Comparison of ENCODE assay signal across 8 cellular contexts in genomic region chr11:2400069-2400760, GRCh38. TPM values are rescaled to one million over a fixed set of nuclear protein-coding genes. Genes with fewer than 3 reads are reported as not detected.
DNase-seq lines count a peak whose midpoint lies in the region; ATAC-seq and TF ChIP-seq lines count a peak whose summit lies in the region.

TSSC4 (plus strand) TSS chr11:2400750; CDS start chr11:2402634, 1,884 bp downstream.

- intact Hi-C loops in esophagus muscularis mucosa (cut with DNase I), result no loop called here

- H3K9ac ChIP-seq in KMS-11, result peak within 1 kb of the TSS; percentile 74

- H3K9me3 ChIP-seq in Peyer's patch (no peaks in the 10 kb centered on the region), esophagus muscularis mucosa (no peaks in the 10 kb centered on the region)

- H3K9me3 Mint-ChIP-seq in activated T-cell treated with anti-CD3 and anti-CD28 coated beads, Interleukin-2, amount 50 U/mL, for 72 hours, result no peaks in the 10 kb centered on the region
- H3K9me3 Mint-ChIP-seq in stimulated activated effector memory CD8-positive, alpha-beta T cell treated with anti-CD3 and anti-CD28 coated beads, Interleukin-12 subunit alpha, Interleukin-12 subunit beta, amount 100 ng/mL, for 72 hours, result no peaks in the 10 kb centered on the region

- no peaks in the 10 kb centered on the region for H3K36me3 Mint-ChIP-seq in activated T-cell treated with anti-CD3 and anti-CD28 coated beads, Interleukin-2, amount 50 U/mL, for 72 hours (ENCODE audit: insufficient read depth in 2 of 2)
- peaks cover 81% of the 10 kb centered on the region for H3K36me3 Mint-ChIP-seq in stimulated activated effector memory CD8-positive, alpha-beta T cell treated with anti-CD3 and anti-CD28 coated beads, Interleukin-12 subunit alpha, Interleukin-12 subunit beta, amount 100 ng/mL, for 72 hours

- peaks cover 17% of the 10 kb centered on the region; the same call in 1 of the 2 replicates for H3K79me2 ChIP-seq in KMS-11 (ENCODE audit: insufficient read depth, low read depth)

- H3K4me3 ChIP-seq in KMS-11 (IDR thresholded peaks at IDR 0.05; ENCODE audit: insufficient read depth, low read depth, low read length) (no peak within 1 kb of the TSS), Peyer's patch (peak within 1 kb of the TSS; percentile 82 to 99 (median 96)), esophagus muscularis mucosa (peak within 1 kb of the TSS; percentile 72 to 86 (median 86))

- H3K4me2 ChIP-seq in KMS-11, result peak within 1 kb of the TSS; percentile 98

- peak; percentile 79 for ATAC-seq in GM21723 (IDR thresholded peaks at IDR 0.05; ENCODE audit: unreplicated experiment)
- peak; percentile 87 to 88 for ATAC-seq in activated T-cell treated with anti-CD3 and anti-CD28 coated beads, Interleukin-2, amount 50 U/mL, for 72 hours (replicated peaks in 1 of 2)
- peak; percentile 87 for ATAC-seq in stimulated activated effector memory CD8-positive, alpha-beta T cell treated with anti-CD3 and anti-CD28 coated beads, Interleukin-12 subunit alpha, Interleukin-12 subunit beta, amount 100 ng/mL, for 72 hours

- H3K4me1 ChIP-seq in KMS-11 (ENCODE audit: low read depth, poor library complexity, severe bottlenecking), result peaks cover 6% of the 10 kb centered on the region
- H3K4me1 ChIP-seq in Peyer's patch, result peaks cover 0 to 24% (median 10%) of the 10 kb centered on the region in 4 donors
- H3K4me1 ChIP-seq in esophagus muscularis mucosa, result peaks cover 25 to 45% (median 31%) of the 10 kb centered on the region in 4 donors

- TF ChIP-seq CTCF in KMS-11 (conservative IDR thresholded peaks at IDR 0.05; ENCODE audit: low read depth, low read length), result peak; percentile 67
- peak; percentile 95 to 100 (median 99) for TF ChIP-seq CTCF in Peyer's patch (IDR thresholded peaks at IDR 0.05)
- peak; percentile 94 to 100 (median 99) for TF ChIP-seq CTCF in esophagus muscularis mucosa (IDR thresholded peaks at IDR 0.05)

- H2AFZ ChIP-seq in KMS-11 (ENCODE audit: low read depth), result peak within 1 kb of the TSS; percentile 52; the same call in 1 of the 2 replicates

- peak within 1 kb of the TSS; percentile 85 for H3K27ac Mint-ChIP-seq in activated T-cell treated with anti-CD3 and anti-CD28 coated beads, Interleukin-2, amount 50 U/mL, for 72 hours
- peak within 1 kb of the TSS; percentile 95 for H3K27ac Mint-ChIP-seq in stimulated activated effector memory CD8-positive, alpha-beta T cell treated with anti-CD3 and anti-CD28 coated beads, Interleukin-12 subunit alpha, Interleukin-12 subunit beta, amount 100 ng/mL, for 72 hours

- peak within 1 kb of the TSS; percentile 61 for H3K27ac ChIP-seq in KMS-11
- H3K27ac ChIP-seq in Peyer's patch, result peak within 1 kb of the TSS; percentile 97 to 99 (median 97)
- peak within 1 kb of the TSS; percentile 93 to 99 (median 96) for H3K27ac ChIP-seq in esophagus muscularis mucosa (replicated peaks in 1 of 4)

- H3K4me1 Mint-ChIP-seq in activated T-cell treated with anti-CD3 and anti-CD28 coated beads, Interleukin-2, amount 50 U/mL, for 72 hours (ENCODE audit: low read depth), result peaks cover 14% of the 10 kb centered on the region
- H3K4me1 Mint-ChIP-seq in stimulated activated effector memory CD8-positive, alpha-beta T cell treated with anti-CD3 and anti-CD28 coated beads, Interleukin-12 subunit alpha, Interleukin-12 subunit beta, amount 100 ng/mL, for 72 hours, result peaks cover 32% of the 10 kb centered on the region

- TF ChIP-seq POLR2A in Peyer's patch (IDR thresholded peaks at IDR 0.05) (peak; percentile 85 to 95), esophagus muscularis mucosa (IDR thresholded peaks at IDR 0.05; ENCODE audit: low read depth) (peak; percentile 91)

- no peaks in the 10 kb centered on the region for H3K27me3 Mint-ChIP-seq in activated T-cell treated with anti-CD3 and anti-CD28 coated beads, Interleukin-2, amount 50 U/mL, for 72 hours (ENCODE audit: low read depth)

- peak; percentile 97 for TF ChIP-seq EP300 in esophagus muscularis mucosa (IDR thresholded peaks at IDR 0.05)

- peak within 1 kb of the TSS; percentile 91 to 97 for H3K4me3 Mint-ChIP-seq in activated T-cell treated with anti-CD3 and anti-CD28 coated beads, Interleukin-2, amount 50 U/mL, for 72 hours
- H3K4me3 Mint-ChIP-seq in stimulated activated effector memory CD8-positive, alpha-beta T cell treated with anti-CD3 and anti-CD28 coated beads, Interleukin-12 subunit alpha, Interleukin-12 subunit beta, amount 100 ng/mL, for 72 hours, result peak within 1 kb of the TSS; percentile 85

- WGBS in esophagus muscularis mucosa, result under 1% methylated on average over 22 of the region's 65 CpGs

- H3K27me3 ChIP-seq in KMS-11 (ENCODE audit: insufficient read depth, low read depth), result no peaks in the 10 kb centered on the region
- H3K27me3 ChIP-seq in Peyer's patch, result no peaks in the 10 kb centered on the region
- no peaks in the 10 kb centered on the region for H3K27me3 ChIP-seq in esophagus muscularis mucosa

- H4K20me1 ChIP-seq in KMS-11 (ENCODE audit: insufficient read depth), result no peaks in the 10 kb centered on the region

- peak; percentile 95 for DNase-seq in DMS79 (lab: John Stamatoyannopoulos, UW)
- DNase-seq in Peyer's patch, result peak; percentile 99 to 100 (median 99)
- DNase-seq in activated T-cell treated with anti-CD3 and anti-CD28 coated beads, Interleukin-2, amount 50 U/mL, for 72 hours, result peak; percentile 98 to 99
- peak; percentile 100 for DNase-seq in esophagus muscularis mucosa (ENCODE audit: extremely low spot score)
- peak; percentile 100 for DNase-seq in myocyte (ENCODE audit: low read depth)
- DNase-seq in stimulated activated effector memory CD8-positive, alpha-beta T cell treated with anti-CD3 and anti-CD28 coated beads, Interleukin-12 subunit alpha, Interleukin-12 subunit beta, amount 100 ng/mL, for 72 hours (ENCODE audit: low spot score in 2 of 2), result peak; percentile 99 to 100

- H3K36me3 ChIP-seq in KMS-11 (ENCODE audit: insufficient read depth), result no peaks in the 10 kb centered on the region
- H3K36me3 ChIP-seq in Peyer's patch, result peaks cover 0 to 45% (median 0%) of the 10 kb centered on the region in 3 donors
- peaks cover 37 to 66% (median 60%) of the 10 kb centered on the region in 4 donors for H3K36me3 ChIP-seq in esophagus muscularis mucosa

RNA-seq across cellular contexts. Expression of gene TSSC4, which starts in this region (rescaled TPM):
- total RNA-seq in Peyer's patch (10 to 100 TPM; 16.5 to 40.2 (median 34.1) TPM), esophagus muscularis mucosa (10 to 100 TPM; 46.9 to 76.9 (median 70.6) TPM), myocyte (43.3 and 47.1 TPM in 2 replicates)
- total RNA-seq in activated T-cell treated with anti-CD3 and anti-CD28 coated beads, Interleukin-2, amount 50 U/mL, for 72 hours, result 10 to 100 TPM; 50.6 to 52.2 TPM
- polyA plus RNA-seq in myocyte (2012), result 49.6 TPM
